21 cellular contexts compared by ENCODE assay signal in the genomic region with DNA sequence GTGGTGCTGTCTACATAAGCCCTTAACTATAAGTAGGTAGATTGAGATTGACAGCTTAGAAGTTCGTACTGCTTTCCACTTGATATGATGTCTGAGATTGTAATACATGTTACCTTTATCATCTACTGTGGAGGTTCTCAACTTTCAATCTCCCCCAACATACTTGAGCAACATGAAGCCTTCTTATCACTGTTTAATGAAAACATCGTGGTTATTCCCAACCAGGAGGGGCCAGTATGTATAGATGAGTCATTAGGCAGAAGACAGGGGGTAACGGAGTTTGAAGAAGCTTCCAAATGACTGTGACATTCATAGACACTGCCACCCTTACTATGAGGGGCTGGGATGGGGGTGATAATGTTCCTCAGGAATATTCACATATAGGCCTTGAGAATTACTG. TPM values are rescaled to one million over a fixed set of nuclear protein-coding genes. Genes with fewer than 3 reads are reported as not detected.
DNase-seq lines count a peak whose midpoint lies in the region; ATAC-seq, FAIRE-seq and TF ChIP-seq lines count a peak whose summit lies in the region.
"Had no signal": no experiment of that assay in that cellular context is flagged by ENCODE, and none has a peak within 500 bp of the region (broad histone marks: within the 10 kb centered on the region; RNA-seq: fewer than 3 reads in every experiment).

No MANE protein-coding gene starts in this region.

- ATAC-seq in naive thymus-derived CD4-positive, alpha-beta T cell, result no peak
- ATAC-seq: GM12878, GM23338, HCT116, PC-3 had no signal

- no peaks in the 10 kb centered on the region for H3K9me3 Mint-ChIP-seq in MCF 10A (ENCODE audit: unreplicated experiment)
- no peaks in the 10 kb centered on the region for H3K9me3 Mint-ChIP-seq in HFFc6
- H3K9me3 Mint-ChIP-seq in astrocyte (ENCODE audit: unreplicated experiment), result no peaks in the 10 kb centered on the region
- peaks cover 0 to 13% (median 0%) of the 10 kb centered on the region in 11 donors for H3K9me3 Mint-ChIP-seq in naive thymus-derived CD4-positive, alpha-beta T cell
- H3K9me3 Mint-ChIP-seq: CD4-positive, CD25-positive, alpha-beta regulatory T cell; GM23338 had no signal

- H3K4me3 Mint-ChIP-seq in MCF 10A (ENCODE audit: unreplicated experiment) (no peak overlapping the region), HFFc6 (no peak overlapping the region; the same call in 1 of the 2 replicates), astrocyte (ENCODE audit: unreplicated experiment) (no peak overlapping the region)
- peak overlapping the region in 8 of 10 donors; percentile 29 to 82 (median 64) for H3K4me3 Mint-ChIP-seq in naive thymus-derived CD4-positive, alpha-beta T cell
- H3K4me3 Mint-ChIP-seq: GM23338 had no signal

- TF ChIP-seq CTCF in MCF 10A (IDR thresholded peaks at IDR 0.05; ENCODE audit: unreplicated experiment) (no peak), mammary epithelial cell (conservative IDR thresholded peaks at IDR 0.05 in 1 of 2, IDR thresholded peaks at IDR 0.05 in 1 of 2; ENCODE audit: extremely low read depth in 1 of 2, insufficient read depth in 1 of 2, low read depth in 1 of 2, low read length in 2 of 2) (no peak), HFFc6 (IDR thresholded peaks at IDR 0.05) (no peak), astrocyte (IDR thresholded peaks at IDR 0.05; ENCODE audit: insufficient read depth, low read depth, low read length) (no peak)

- BruUV-seq in MCF 10A (replicated peaks; lab: Mats Ljungman, UMichigan), result no TSS peak
- BruUV-seq in mammary epithelial cell (replicated peaks; lab: Mats Ljungman, UMichigan), result no TSS peak

- WGBS in mammary epithelial cell (ENCODE audit: low coverage, missing lambda C conversion rate), result 87% methylated on average over 3 of the region's 3 CpGs

- H2AFZ ChIP-seq in mammary epithelial cell (ENCODE audit: low read depth, low read length) (no peak overlapping the region), astrocyte (ENCODE audit: low read depth, low read length) (no peak overlapping the region)
- H2AFZ ChIP-seq: GM23338 had no signal

- H3K4me2 ChIP-seq in mammary epithelial cell (ENCODE audit: insufficient read depth, low read depth, low read length), result no peak overlapping the region
- H3K4me2 ChIP-seq in astrocyte (ENCODE audit: low read length), result peak overlapping the region; percentile 49
- H3K4me2 ChIP-seq: GM23338 had no signal

- no peak overlapping the region for H3K27ac ChIP-seq in mammary epithelial cell (ENCODE audit: insufficient read depth, low read depth, low read length)
- H3K27ac ChIP-seq in astrocyte (ENCODE audit: low read depth, low read length), result no peak overlapping the region
- H3K27ac ChIP-seq in naive thymus-derived CD4-positive, alpha-beta T cell (ENCODE audit: low read depth, low read length), result no peak overlapping the region
- no peak overlapping the region for H3K27ac ChIP-seq in SJCRH30
- H3K27ac ChIP-seq: RWPE1, SJSA1 had no signal

- H3K27me3 Mint-ChIP-seq in MCF 10A (ENCODE audit: insufficient read depth, unreplicated experiment) (no peaks in the 10 kb centered on the region), HFFc6 (ENCODE audit: insufficient read depth) (no peaks in the 10 kb centered on the region; the same call in 1 of the 2 replicates), astrocyte (ENCODE audit: low read depth, unreplicated experiment) (no peaks in the 10 kb centered on the region)
- H3K27me3 Mint-ChIP-seq in naive thymus-derived CD4-positive, alpha-beta T cell, result no peaks in the 10 kb centered on the region
- H3K27me3 Mint-ChIP-seq: CD4-positive, CD25-positive, alpha-beta regulatory T cell had no signal

- H3K9me3 ChIP-seq in mammary epithelial cell (replicated peaks; ENCODE audit: insufficient read depth, low read length) (no peaks in the 10 kb centered on the region), astrocyte (ENCODE audit: insufficient read depth, low read depth, low read length) (no peaks in the 10 kb centered on the region), SJCRH30 (replicated peaks) (no peaks in the 10 kb centered on the region)
- H3K9me3 ChIP-seq in naive thymus-derived CD4-positive, alpha-beta T cell (ENCODE audit: control insufficient read depth in 2 of 3, low read length in 3 of 3), result no peaks in the 10 kb centered on the region
- H3K9me3 ChIP-seq: SJSA1 had no signal

- intact Hi-C loops in MCF 10A (cut with micrococcal nuclease), result no loop called here
- intact Hi-C loops in mammary epithelial cell (cut with micrococcal nuclease), result loop anchor here (10.0 kb wide), 1 partner anchor 1074 kb away; no protein-coding TSS in a partner anchor
- intact Hi-C loops in naive thymus-derived CD4-positive, alpha-beta T cell (cut with micrococcal nuclease), result no loop called here

- CTCF ChIA-PET in MCF 10A (lab: Yijun Ruan, JAX) (interaction anchor here (0.5 to 12.4 kb wide), 43 partner anchors 10 to 1897 kb away, joined by 3 to 264 read pairs (median 6); a partner anchor contains a TSS), mammary epithelial cell (lab: Charles Lee; ENCODE audit: low non-redundant PET) (no interaction called here)
- CTCF ChIA-PET in naive thymus-derived CD4-positive, alpha-beta T cell (lab: Charles Lee), result interaction anchor here (0.5 to 3.1 kb wide), 8 partner anchors 9 to 1333 kb away, joined by 3 to 21 read pairs (median 4); no protein-coding TSS in a partner anchor

- in situ Hi-C loops in mammary epithelial cell (cut with MboI; ENCODE audit: low sequenced_read_pairs in 2 of 2), result loop anchor here in 1 of 2 donors (25.0 kb wide), 1 partner anchor 402 kb away; no protein-coding TSS in a partner anchor

- no peak for FAIRE-seq in astrocyte (lab: Jason Lieb, UNC)
- FAIRE-seq: GM12878 had no signal

- H3K36me3 ChIP-seq in mammary epithelial cell (ENCODE audit: insufficient read depth, low read length) (peaks cover 37% of the 10 kb centered on the region), astrocyte (ENCODE audit: insufficient read depth, low read length) (peaks cover 20% of the 10 kb centered on the region), SJCRH30 (peaks cover 100% of the 10 kb centered on the region)
- H3K36me3 ChIP-seq in naive thymus-derived CD4-positive, alpha-beta T cell (ENCODE audit: control insufficient read depth in 2 of 3, insufficient read depth in 3 of 3, low read length in 3 of 3), result no peaks in the 10 kb centered on the region

- H3K4me1 Mint-ChIP-seq in MCF 10A (ENCODE audit: insufficient read depth, unreplicated experiment) (no peaks in the 10 kb centered on the region), HFFc6 (ENCODE audit: low read depth) (peaks cover 28% of the 10 kb centered on the region; the same call in 1 of the 2 replicates), astrocyte (ENCODE audit: low read depth, unreplicated experiment) (peaks cover 17% of the 10 kb centered on the region)
- peaks cover 6 to 41% (median 10%) of the 10 kb centered on the region in 7 donors for H3K4me1 Mint-ChIP-seq in naive thymus-derived CD4-positive, alpha-beta T cell
- H3K4me1 Mint-ChIP-seq: GM23338 had no signal

- H3K27ac Mint-ChIP-seq in MCF 10A (ENCODE audit: low read depth, unreplicated experiment) (peak overlapping the region; percentile 22), HFFc6 (peak overlapping the region; percentile 73), astrocyte (ENCODE audit: unreplicated experiment) (no peak overlapping the region)
- peak overlapping the region in 5 of 9 donors; percentile 32 to 91 (median 83) for H3K27ac Mint-ChIP-seq in naive thymus-derived CD4-positive, alpha-beta T cell
- H3K27ac Mint-ChIP-seq: GM23338 had no signal

- DNase-seq in MCF 10A (ENCODE audit: unreplicated experiment) (no peak), mammary epithelial cell (no peak), HFFc6 (no peak), astrocyte (ENCODE audit: low read depth) (peak; percentile 28), NCI-H1930 (lab: John Stamatoyannopoulos, UW) (no peak), SJCRH30 (no peak), germinal center (ENCODE audit: low spot score) (no peak)
- DNase-seq in naive thymus-derived CD4-positive, alpha-beta T cell, result no peak
- DNase-seq: ACHN; CD4-positive, CD25-positive, alpha-beta regulatory T cell; GDM1; NCI-H1417; NCI-H2029 treated with DMSO at 0.1 percent for 48 hours; NCI-H510A treated with DMSO at 0.1 percent for 48 hours; NCI-H82; PC-3 had no signal

- H3K36me3 Mint-ChIP-seq in MCF 10A (ENCODE audit: insufficient read depth, unreplicated experiment), result peaks cover 27% of the 10 kb centered on the region
- peaks cover 5% of the 10 kb centered on the region for H3K36me3 Mint-ChIP-seq in HFFc6 (ENCODE audit: low read depth)
- no peaks in the 10 kb centered on the region for H3K36me3 Mint-ChIP-seq in astrocyte (ENCODE audit: low read depth, unreplicated experiment)
- H3K36me3 Mint-ChIP-seq in naive thymus-derived CD4-positive, alpha-beta T cell, result peaks cover 0 to 29% (median under 1%) of the 10 kb centered on the region in 5 donors
- H3K36me3 Mint-ChIP-seq: CD4-positive, CD25-positive, alpha-beta regulatory T cell had no signal

- dilution Hi-C loops in mammary epithelial cell (cut with HindIII; ENCODE audit: low sequenced_read_pairs), result no loop called here

- H3K9ac ChIP-seq in mammary epithelial cell (ENCODE audit: insufficient read depth, low read length) (no peak overlapping the region), astrocyte (ENCODE audit: low read length) (no peak overlapping the region)

- H4K20me1 ChIP-seq in mammary epithelial cell (ENCODE audit: insufficient read depth, low read length) (no peaks in the 10 kb centered on the region), astrocyte (ENCODE audit: insufficient read depth, low read length) (no peaks in the 10 kb centered on the region)

- no peaks in the 10 kb centered on the region for H3K79me2 ChIP-seq in mammary epithelial cell (ENCODE audit: insufficient read depth, low read length)
- H3K79me2 ChIP-seq in astrocyte (ENCODE audit: insufficient read depth, low read length), result peaks cover 6% of the 10 kb centered on the region

- no peaks in the 10 kb centered on the region for H3K27me3 ChIP-seq in mammary epithelial cell (ENCODE audit: insufficient read depth, low read length)
- H3K27me3 ChIP-seq in astrocyte (ENCODE audit: insufficient read depth, low read length), result no peaks in the 10 kb centered on the region
- no peaks in the 10 kb centered on the region for H3K27me3 ChIP-seq in naive thymus-derived CD4-positive, alpha-beta T cell (ENCODE audit: control insufficient read depth in 2 of 2, insufficient read depth in 2 of 2, low read length in 2 of 2)
- H3K27me3 ChIP-seq in SJCRH30, result no peaks in the 10 kb centered on the region
- H3K27me3 ChIP-seq: SJSA1 had no signal

- H3K4me1 ChIP-seq in mammary epithelial cell (ENCODE audit: insufficient read depth, low read length) (peaks cover 5% of the 10 kb centered on the region), astrocyte (ENCODE audit: insufficient read depth, low read length) (peaks cover 9% of the 10 kb centered on the region), SJCRH30 (no peaks in the 10 kb centered on the region)
- peaks cover 0 to 53% of the 10 kb centered on the region in 2 donors for H3K4me1 ChIP-seq in naive thymus-derived CD4-positive, alpha-beta T cell (ENCODE audit: control insufficient read depth in 2 of 2, insufficient read depth in 2 of 2, low read length in 2 of 2)

- POLR2A ChIA-PET in MCF 10A (lab: Yijun Ruan, JAX), result interaction anchor here (1.4 kb wide), 1 partner anchor 13 kb away, joined by 6 read pairs; no protein-coding TSS in a partner anchor
- POLR2A ChIA-PET in naive thymus-derived CD4-positive, alpha-beta T cell (lab: Charles Lee), result interaction anchor here (1.2 kb wide), 1 partner anchor 9 kb away, joined by 3 read pairs; no protein-coding TSS in a partner anchor

- H3K4me3 ChIP-seq in mammary epithelial cell (replicated peaks in 1 of 3; ENCODE audit: insufficient read depth in 1 of 3, low read depth in 2 of 3, low read length in 3 of 3) (no peak overlapping the region), astrocyte (ENCODE audit: insufficient read depth, low read depth, low read length) (no peak overlapping the region), SJCRH30 (no peak overlapping the region)
- no peak overlapping the region for H3K4me3 ChIP-seq in naive thymus-derived CD4-positive, alpha-beta T cell (ENCODE audit: low read length)
- H3K4me3 ChIP-seq: GM12878, GM23338, SJSA1 had no signal

RNA-seq across cellular contexts. Expression of a gene that starts 36.0 kb away (rescaled TPM):
- total RNA-seq in MCF 10A (2022), result 88.8 and 135 TPM in 2 replicates
- total RNA-seq in mammary epithelial cell, result 10 to 100 TPM in 1 of 2 donors, 1 to 10 TPM in 1; 1.7 to 52.4 TPM
- polyA plus RNA-seq in mammary epithelial cell, result 12.0 TPM
- polyA minus RNA-seq in mammary epithelial cell, result 10.8 TPM
- 10 to 100 TPM; 36.8 to 79.2 (median 76.6) TPM for total RNA-seq in HFFc6 (2021; fragmentation: NEBNext Ultra II Directional; extraction: Animal tissue kit (Norgen Biotek cat#: 25700))
- 12.3 and 22.9 TPM in 2 replicates for total RNA-seq in astrocyte
- 10 to 100 TPM in 1 of 5 experiments, 1 to 10 TPM in 4; 2.1 to 79.9 (median 4.1) TPM for total RNA-seq in naive thymus-derived CD4-positive, alpha-beta T cell
- 1 to 10 TPM in 1 of 2 donors, under 1 TPM in 1; 0.83 to 2.3 TPM for polyA plus RNA-seq in naive thymus-derived CD4-positive, alpha-beta T cell
- 213 and 231 TPM in 2 replicates for total RNA-seq in SJCRH30 (2014; rRNA removed; shearing (Covaris generic))

Comparison
In these comparisons a context has a peak if more than half of its experiments do, and no peak if none do; other contexts are left out.
1. H3K4me3 Mint-ChIP-seq: peak in naive thymus-derived CD4-positive, alpha-beta T cell (8 of 10); none in MCF 10A (single experiment), HFFc6 (single experiment) and astrocyte (single experiment).